ENCODE assay signal across 8 cellular contexts in genomic region chr9:136792321-136793062, GRCh38. TPM values are rescaled to one million over a fixed set of nuclear protein-coding genes. Genes with fewer than 3 reads are reported as not detected.
A peak's percentile ranks its signal among the peaks of the same experiment; 100 is the strongest.
DNase-seq lines count a peak whose midpoint lies in the region; ATAC-seq and TF ChIP-seq lines count a peak whose summit lies in the region.

No MANE protein-coding gene starts in this region.

- intact Hi-C loops in mucosa of descending colon (cut with DNase I, micrococcal nuclease), result no loop called here

- H3K4me1 Mint-ChIP-seq in stimulated activated naive CD8-positive, alpha-beta T cell treated with anti-CD3 and anti-CD28 coated beads, Interleukin-15, Interleukin-2, amounts not matched to agents 100 ng/mL and 50 ng/mL, for 24 hours (ENCODE audit: low read depth), result peaks cover 34% of the 10 kb centered on the region

- peaks cover 51% of the 10 kb centered on the region for H3K4me1 ChIP-seq in mucosa of descending colon (ENCODE audit: low read depth)

- H3K27ac Mint-ChIP-seq in stimulated activated naive CD8-positive, alpha-beta T cell treated with anti-CD3 and anti-CD28 coated beads, Interleukin-15, Interleukin-2, amounts not matched to agents 100 ng/mL and 50 ng/mL, for 24 hours, result peak overlapping the region; percentile 61

- no peaks in the 10 kb centered on the region for H3K36me3 Mint-ChIP-seq in stimulated activated naive CD8-positive, alpha-beta T cell treated with anti-CD3 and anti-CD28 coated beads, Interleukin-15, Interleukin-2, amounts not matched to agents 100 ng/mL and 50 ng/mL, for 24 hours (ENCODE audit: low read depth)

- H3K9me3 Mint-ChIP-seq in stimulated activated naive CD8-positive, alpha-beta T cell treated with anti-CD3 and anti-CD28 coated beads, Interleukin-15, Interleukin-2, amounts not matched to agents 100 ng/mL and 50 ng/mL, for 24 hours, result no peaks in the 10 kb centered on the region

- peaks cover 6% of the 10 kb centered on the region for H3K27me3 Mint-ChIP-seq in stimulated activated naive CD8-positive, alpha-beta T cell treated with anti-CD3 and anti-CD28 coated beads, Interleukin-15, Interleukin-2, amounts not matched to agents 100 ng/mL and 50 ng/mL, for 24 hours

- no peak for DNase-seq in stimulated activated naive CD8-positive, alpha-beta T cell treated with anti-CD3 and anti-CD28 coated beads, Interleukin-15, Interleukin-2, amounts not matched to agents 100 U/mL and 50 U/mL, for 24 hours
- DNase-seq in astrocyte of the cerebellum (ENCODE audit: low read depth), result no peak
- peak; percentile 69 to 71 (median 71) for DNase-seq in mucosa of descending colon
- DNase-seq in NCI-H187 treated with DMSO at 0.1 percent for 48 hours (lab: John Stamatoyannopoulos, UW), result no peak
- DNase-seq in NCI-H774 (lab: John Stamatoyannopoulos, UW), result no peak
- no peak for DNase-seq in effector CD8-positive, alpha-beta T cell (lab: John Stamatoyannopoulos, UW)

- H3K9me3 ChIP-seq in mucosa of descending colon, result no peaks in the 10 kb centered on the region

- no peak for TF ChIP-seq CTCF in astrocyte of the cerebellum (IDR thresholded peaks at IDR 0.05; ENCODE audit: low read depth, low read length, missing control alignments)
- TF ChIP-seq CTCF in mucosa of descending colon (IDR thresholded peaks at IDR 0.05), result no peak

- peak overlapping the region; percentile 84 for H3K4me3 Mint-ChIP-seq in stimulated activated naive CD8-positive, alpha-beta T cell treated with anti-CD3 and anti-CD28 coated beads, Interleukin-15, Interleukin-2, amounts not matched to agents 100 ng/mL and 50 ng/mL, for 24 hours

- H3K4me3 ChIP-seq in astrocyte of the cerebellum (ENCODE audit: low read depth, low read length) (peak overlapping the region; percentile 84), mucosa of descending colon (no peak overlapping the region)

- ATAC-seq in stimulated activated naive CD8-positive, alpha-beta T cell treated with anti-CD3 and anti-CD28 coated beads, Interleukin-15, Interleukin-2, amounts not matched to agents 100 U/mL and 50 U/mL, for 24 hours, result no peak
- ATAC-seq in mucosa of descending colon (no peak), HG03196 (IDR thresholded peaks at IDR 0.05; ENCODE audit: unreplicated experiment) (no peak)

- in situ Hi-C loops in astrocyte of the cerebellum (cut with HindIII; ENCODE audit: low sequenced_read_pairs), result loop anchor here (25.0 kb wide), 1 partner anchor 245 kb away; the partner anchor contains the start of genes ABCA2, FUT7 and NPDC1

- H3K36me3 ChIP-seq in mucosa of descending colon (ENCODE audit: low read depth), result peaks cover 3% of the 10 kb centered on the region

RNA-seq across cellular contexts. Expression of gene TMEM141, which starts 1.3 kb away (rescaled TPM):
- total RNA-seq in mucosa of descending colon, result 100 to 1,000 TPM; 110 to 373 (median 127) TPM

RNA-seq across cellular contexts. Expression of gene CCDC183, which starts 3.6 kb away (rescaled TPM):
- total RNA-seq in mucosa of descending colon, result 10 to 100 TPM in 1 of 3 donors, 1 to 10 TPM in 2; 4.0 to 38.0 (median 7.0) TPM

RNA-seq across cellular contexts. Expression of gene RABL6, which starts 15.3 kb away (rescaled TPM):
- 100 to 1,000 TPM in 2 of 3 donors, 10 to 100 TPM in 1; 92.1 to 142 (median 112) TPM for total RNA-seq in mucosa of descending colon

RNA-seq across cellular contexts. Expression of gene LCN15, which starts 28.2 kb away (rescaled TPM):
- 10 to 100 TPM in 1 of 3 donors, 1 to 10 TPM in 2; 1.6 to 17.2 (median 3.7) TPM for total RNA-seq in mucosa of descending colon

RNA-seq across cellular contexts. Expression of gene LCN8, which starts 34.4 kb away (rescaled TPM):
- not detected for total RNA-seq in mucosa of descending colon

Comparison
In these comparisons a context has a peak if more than half of its experiments do, and no peak if none do; other contexts are left out.
1. DNase-seq: peak in mucosa of descending colon (3 of 3); none in stimulated activated naive CD8-positive, alpha-beta T cell treated with anti-CD3 and anti-CD28 coated beads, Interleukin-15, Interleukin-2, amounts not matched to agents 100 U/mL and 50 U/mL, for 24 hours (single experiment), astrocyte of the cerebellum (single experiment), NCI-H187 treated with DMSO at 0.1 percent for 48 hours (single experiment), NCI-H774 (single experiment) and effector CD8-positive, alpha-beta T cell (single experiment).